22 cellular contexts compared by ENCODE assay signal in genomic region chr12:66287275-66287674, GRCh38.
DNase-seq lines count a peak whose midpoint lies in the region; ATAC-seq lines count a peak whose summit lies in the region.
"Had no signal": no experiment of that assay in that cellular context is flagged by ENCODE, and none has a peak within 500 bp of the region (broad histone marks: within the 10 kb centered on the region; RNA-seq: fewer than 3 reads in every experiment).

No MANE protein-coding gene starts in this region.

- peaks cover 21% of the 10 kb centered on the region for H3K36me3 Mint-ChIP-seq in T-helper 1 cell treated with Interleukin-12 subunit alpha and Interleukin-12 subunit beta and Interleukin-4 antibody, amounts not matched to agents 30 μg/mL and 1 μg/mL, for 36 hours (ENCODE audit: low read depth)
- H3K36me3 Mint-ChIP-seq in stimulated activated naive CD8-positive, alpha-beta T cell treated with anti-CD3 and anti-CD28 coated beads, Interleukin-15, Interleukin-2, amounts not matched to agents 100 ng/mL and 50 ng/mL, for 24 hours (ENCODE audit: low read depth) = no peaks in the 10 kb centered on the region
- H3K36me3 Mint-ChIP-seq in activated naive CD8-positive, alpha-beta T cell treated with anti-CD3 and anti-CD28 coated beads, Interleukin-2, amount 50 U/mL, for 24 hours (ENCODE audit: low read depth) = no peaks in the 10 kb centered on the region

- H3K27me3 Mint-ChIP-seq in T-helper 1 cell treated with Interleukin-12 subunit alpha and Interleukin-12 subunit beta and Interleukin-4 antibody, amounts not matched to agents 30 μg/mL and 1 μg/mL, for 36 hours (ENCODE audit: low read depth) = no peaks in the 10 kb centered on the region
- H3K27me3 Mint-ChIP-seq in stimulated activated naive CD8-positive, alpha-beta T cell treated with anti-CD3 and anti-CD28 coated beads, Interleukin-15, Interleukin-2, amounts not matched to agents 100 ng/mL and 50 ng/mL, for 24 hours = no peaks in the 10 kb centered on the region
- no peaks in the 10 kb centered on the region for H3K27me3 Mint-ChIP-seq in stimulated activated naive CD8-positive, alpha-beta T cell treated with anti-CD3 and anti-CD28 coated beads, Interleukin-15, amount 100 ng/mL, for 72 hours
- H3K27me3 Mint-ChIP-seq in activated naive CD8-positive, alpha-beta T cell treated with anti-CD3 and anti-CD28 coated beads, Interleukin-2, amount 50 U/mL, for 24 hours = no peaks in the 10 kb centered on the region

- no peak for ATAC-seq in stimulated activated naive CD8-positive, alpha-beta T cell treated with anti-CD3 and anti-CD28 coated beads, Interleukin-15, amount 100 ng/mL, for 72 hours
- no peak for ATAC-seq in activated naive CD8-positive, alpha-beta T cell treated with anti-CD3 and anti-CD28 coated beads, Interleukin-2, amount 50 U/mL, for 24 hours
- ATAC-seq: body of pancreas, sciatic nerve had no signal

- H3K4me1 Mint-ChIP-seq in T-helper 1 cell treated with Interleukin-12 subunit alpha and Interleukin-12 subunit beta and Interleukin-4 antibody, amounts not matched to agents 30 μg/mL and 1 μg/mL, for 36 hours (ENCODE audit: low read depth) = peaks cover 56% of the 10 kb centered on the region
- peaks cover 52% of the 10 kb centered on the region for H3K4me1 Mint-ChIP-seq in stimulated activated naive CD8-positive, alpha-beta T cell treated with anti-CD3 and anti-CD28 coated beads, Interleukin-15, Interleukin-2, amounts not matched to agents 100 ng/mL and 50 ng/mL, for 24 hours (ENCODE audit: low read depth)
- H3K4me1 Mint-ChIP-seq in stimulated activated naive CD8-positive, alpha-beta T cell treated with anti-CD3 and anti-CD28 coated beads, Interleukin-15, amount 100 ng/mL, for 72 hours = peaks cover 52% of the 10 kb centered on the region
- peaks cover 58% of the 10 kb centered on the region for H3K4me1 Mint-ChIP-seq in activated naive CD8-positive, alpha-beta T cell treated with anti-CD3 and anti-CD28 coated beads, Interleukin-2, amount 50 U/mL, for 24 hours

- peak overlapping the region; percentile 8 for H3K4me3 Mint-ChIP-seq in T-helper 1 cell treated with Interleukin-12 subunit alpha and Interleukin-12 subunit beta and Interleukin-4 antibody, amounts not matched to agents 30 μg/mL and 1 μg/mL, for 36 hours
- H3K4me3 Mint-ChIP-seq in stimulated activated naive CD8-positive, alpha-beta T cell treated with anti-CD3 and anti-CD28 coated beads, Interleukin-15, Interleukin-2, amounts not matched to agents 100 ng/mL and 50 ng/mL, for 24 hours = no peak overlapping the region
- no peak overlapping the region for H3K4me3 Mint-ChIP-seq in stimulated activated naive CD8-positive, alpha-beta T cell treated with anti-CD3 and anti-CD28 coated beads, Interleukin-15, amount 100 ng/mL, for 72 hours
- H3K4me3 Mint-ChIP-seq in activated naive CD8-positive, alpha-beta T cell treated with anti-CD3 and anti-CD28 coated beads, Interleukin-2, amount 50 U/mL, for 24 hours = no peak overlapping the region

- DNase-seq in T-helper 1 cell (no peak), UCSD-AML1 (lab: John Stamatoyannopoulos, UW; ENCODE audit: unreplicated experiment) (no peak), glomerular visceral epithelial cell (ENCODE audit: extremely low spot score) (no peak), COLO829 (ENCODE audit: low spot score) (no peak)
- no peak for DNase-seq in stimulated activated naive CD8-positive, alpha-beta T cell treated with anti-CD3 and anti-CD28 coated beads, Interleukin-15, amount 100 ng/mL, for 72 hours
- DNase-seq in activated naive CD8-positive, alpha-beta T cell treated with anti-CD3 and anti-CD28 coated beads, Interleukin-2, amount 50 U/mL, for 24 hours = no peak
- DNase-seq: activated CD4-positive, alpha-beta T cell treated with anti-CD3 and anti-CD28 coated beads for 4 hours; body of pancreas; H7; head of caudate nucleus; Kasumi-1; NCI-H1694 treated with DMSO at 0.1 percent for 48 hours; NCI-H2171 treated with DMSO at 0.1 percent for 48 hours; NCI-H524; PC-9; posterior cingulate gyrus; Right ventricle myocardium superior; stimulated activated naive CD8-positive, alpha-beta T cell treated with anti-CD3 and anti-CD28 coated beads, Interleukin-15, Interleukin-2, amounts not matched to agents 100 U/mL and 50 U/mL, for 24 hours; tibial artery had no signal

- H3K27ac Mint-ChIP-seq in T-helper 1 cell treated with Interleukin-12 subunit alpha and Interleukin-12 subunit beta and Interleukin-4 antibody, amounts not matched to agents 30 μg/mL and 1 μg/mL, for 36 hours = peak overlapping the region; percentile 50
- peak overlapping the region; percentile 78 for H3K27ac Mint-ChIP-seq in stimulated activated naive CD8-positive, alpha-beta T cell treated with anti-CD3 and anti-CD28 coated beads, Interleukin-15, Interleukin-2, amounts not matched to agents 100 ng/mL and 50 ng/mL, for 24 hours
- H3K27ac Mint-ChIP-seq in stimulated activated naive CD8-positive, alpha-beta T cell treated with anti-CD3 and anti-CD28 coated beads, Interleukin-15, amount 100 ng/mL, for 72 hours = peak overlapping the region in 1 of 2 donors; percentile 1
- peak overlapping the region; percentile 12 for H3K27ac Mint-ChIP-seq in activated naive CD8-positive, alpha-beta T cell treated with anti-CD3 and anti-CD28 coated beads, Interleukin-2, amount 50 U/mL, for 24 hours

- peaks cover 6% of the 10 kb centered on the region for H3K9me3 Mint-ChIP-seq in T-helper 1 cell treated with Interleukin-12 subunit alpha and Interleukin-12 subunit beta and Interleukin-4 antibody, amounts not matched to agents 30 μg/mL and 1 μg/mL, for 36 hours
- no peaks in the 10 kb centered on the region for H3K9me3 Mint-ChIP-seq in stimulated activated naive CD8-positive, alpha-beta T cell treated with anti-CD3 and anti-CD28 coated beads, Interleukin-15, Interleukin-2, amounts not matched to agents 100 ng/mL and 50 ng/mL, for 24 hours
- peaks cover 0 to 5% of the 10 kb centered on the region in 2 donors for H3K9me3 Mint-ChIP-seq in stimulated activated naive CD8-positive, alpha-beta T cell treated with anti-CD3 and anti-CD28 coated beads, Interleukin-15, amount 100 ng/mL, for 72 hours
- peaks cover 4% of the 10 kb centered on the region for H3K9me3 Mint-ChIP-seq in activated naive CD8-positive, alpha-beta T cell treated with anti-CD3 and anti-CD28 coated beads, Interleukin-2, amount 50 U/mL, for 24 hours
